In the genomic region with DNA sequence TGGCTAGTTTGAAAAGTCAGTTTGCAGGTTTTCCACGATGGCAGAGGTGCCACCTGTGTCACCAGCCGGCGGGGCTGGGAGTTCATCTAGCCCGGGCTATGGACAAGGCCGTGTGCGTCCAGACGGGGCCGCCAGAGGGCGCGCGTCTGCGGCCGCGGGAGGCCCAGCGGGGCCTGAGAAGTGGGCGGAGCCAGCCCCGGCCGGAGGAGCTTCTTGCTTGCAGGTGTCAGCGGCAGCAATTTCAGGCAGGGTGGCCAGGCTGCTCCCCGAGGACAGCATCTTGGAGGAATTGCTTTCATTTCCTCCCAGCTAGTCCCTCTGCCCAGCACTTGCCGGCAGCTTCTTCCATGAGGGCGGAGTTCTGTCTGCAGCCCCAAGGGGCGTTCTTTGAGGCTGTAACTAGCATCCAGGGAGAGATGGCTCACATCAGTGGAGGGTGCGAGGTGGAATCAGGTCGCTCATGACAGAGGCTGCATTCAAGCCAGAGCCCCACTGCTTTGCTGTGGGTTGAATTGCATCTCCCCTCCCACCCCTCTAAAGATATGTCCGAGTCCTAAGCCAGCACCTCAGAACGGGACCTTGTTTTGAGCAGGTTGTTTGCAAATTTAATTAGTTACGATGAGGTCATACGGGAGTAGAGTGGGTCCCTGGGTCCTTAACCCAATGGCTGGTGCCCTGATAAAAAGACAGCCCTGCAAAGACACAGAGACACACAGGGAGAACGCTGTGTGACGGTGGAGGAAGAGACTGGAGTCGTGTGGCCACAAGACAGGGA, we compare ENCODE assay signal across 7 cellular contexts.
DNase-seq lines count a peak whose midpoint lies in the region; ATAC-seq lines count a peak whose summit lies in the region.

No MANE protein-coding gene starts in this region.

- H3K4me3 Mint-ChIP-seq in T-helper 2 cell treated with Interferon-gamma antibody and Interleukin-4, amounts not matched to agents 5 μg/mL and 100 μg/mL, for 36 hours: peak overlapping the region; percentile 85

- ATAC-seq in GM18502 (IDR thresholded peaks at IDR 0.05; ENCODE audit: poor library complexity, unreplicated experiment) (peak; percentile 97), HG02840 (IDR thresholded peaks at IDR 0.05; ENCODE audit: low FRiP score, unreplicated experiment) (peak; percentile 81)

- H3K27ac Mint-ChIP-seq in T-helper 2 cell treated with Interferon-gamma antibody and Interleukin-4, amounts not matched to agents 5 μg/mL and 100 μg/mL, for 36 hours: peak overlapping the region; percentile 83

- no peak overlapping the region for H3K4me3 ChIP-seq in skeletal muscle cell (ENCODE audit: low read depth, low read length)

- H3K9me3 Mint-ChIP-seq in T-helper 2 cell treated with Interferon-gamma antibody and Interleukin-4, amounts not matched to agents 5 μg/mL and 100 μg/mL, for 36 hours: no peaks in the 10 kb centered on the region

- no peaks in the 10 kb centered on the region for H3K36me3 Mint-ChIP-seq in T-helper 2 cell treated with Interferon-gamma antibody and Interleukin-4, amounts not matched to agents 5 μg/mL and 100 μg/mL, for 36 hours (ENCODE audit: low read depth)

- H3K4me1 Mint-ChIP-seq in T-helper 2 cell treated with Interferon-gamma antibody and Interleukin-4, amounts not matched to agents 5 μg/mL and 100 μg/mL, for 36 hours (ENCODE audit: low read depth): peaks cover 14% of the 10 kb centered on the region

- H3K27me3 Mint-ChIP-seq in T-helper 2 cell treated with Interferon-gamma antibody and Interleukin-4, amounts not matched to agents 5 μg/mL and 100 μg/mL, for 36 hours (ENCODE audit: low read depth): peaks cover 13% of the 10 kb centered on the region

- DNase-seq in NCI-H1436 (lab: John Stamatoyannopoulos, UW): peak; percentile 79
- DNase-seq in T-helper 2 cell treated with Interferon-gamma antibody and Interleukin-4, amounts not matched to agents 5 μg/mL and 100 μg/mL, for 36 hours (ENCODE audit: low spot score): peak; percentile 85
- DNase-seq in hippocampal formation (lab: John Stamatoyannopoulos, UW): peak; percentile 19 to 62
- peak; percentile 10 for DNase-seq in skeletal muscle cell (ENCODE audit: low read depth)

- H3K27ac ChIP-seq in angular gyrus (ENCODE audit: low read depth, low read length): peak overlapping the region; percentile 39

Comparison
In these comparisons a context has a peak if more than half of its experiments do, and no peak if none do; other contexts are left out.
1. DNase-seq: peak in every context shown above with its lines; median percentile 85 in T-helper 2 cell treated with Interferon-gamma antibody and Interleukin-4, amounts not matched to agents 5 μg/mL and 100 μg/mL, for 36 hours; 79 in NCI-H1436; 40 in hippocampal formation; 10 in skeletal muscle cell.